Comparison of ENCODE assay signal across 15 cellular contexts in genomic region chr22:42321908-42322561, GRCh38. TPM values are rescaled to one million over a fixed set of nuclear protein-coding genes. Genes with fewer than 3 reads are reported as not detected.
DNase-seq lines count a peak whose midpoint lies in the region; ATAC-seq, FAIRE-seq and TF ChIP-seq lines count a peak whose summit lies in the region.
"Had no signal": no experiment of that assay in that cellular context is flagged by ENCODE, and none has a peak within 500 bp of the region (broad histone marks: within the 10 kb centered on the region; RNA-seq: fewer than 3 reads in every experiment).

No MANE protein-coding gene starts in this region.

- H3K4me1 Mint-ChIP-seq in brain = peaks cover 92% of the 10 kb centered on the region

- FAIRE-seq in kidney (lab: Jason Lieb, UNC) = no peak
- FAIRE-seq: D721Med, GM12878 had no signal

- peak; percentile 6 for ATAC-seq in mucosa of descending colon
- ATAC-seq in HG03432 (IDR thresholded peaks at IDR 0.05; ENCODE audit: unreplicated experiment) = no peak
- no peak for ATAC-seq in Right ventricle myocardium superior (ENCODE audit: poor library complexity)
- ATAC-seq: GM12878 had no signal

- no peak overlapping the region for H3K9ac ChIP-seq in kidney (ENCODE audit: low read length in 2 of 2)
- H3K9ac ChIP-seq: KMS-11 had no signal

- H3K36me3 ChIP-seq in mucosa of descending colon (ENCODE audit: low read depth) (no peaks in the 10 kb centered on the region), kidney (ENCODE audit: control insufficient read depth in 1 of 2, insufficient read depth in 2 of 2, low read length in 2 of 2) (no peaks in the 10 kb centered on the region)

- intact Hi-C loops in mucosa of descending colon (cut with DNase I, micrococcal nuclease) (no loop called here), Right ventricle myocardium superior (cut with DNase I) (no loop called here), kidney (cut with DNase I) (no loop called here), dorsolateral prefrontal cortex (cut with DNase I) (no loop called here)

- peaks cover 5% of the 10 kb centered on the region for H3K36me3 Mint-ChIP-seq in brain

- peaks cover 57% of the 10 kb centered on the region for H3K4me1 ChIP-seq in mucosa of descending colon (ENCODE audit: low read depth)
- peaks cover 0 to 13% of the 10 kb centered on the region in 2 donors for H3K4me1 ChIP-seq in kidney (ENCODE audit: control insufficient read depth in 1 of 2, insufficient read depth in 1 of 2, low read depth in 1 of 2, low read length in 2 of 2)

- TF ChIP-seq CTCF in brain (conservative IDR thresholded peaks at IDR 0.05) (no peak), mucosa of descending colon (IDR thresholded peaks at IDR 0.05) (no peak), kidney (IDR thresholded peaks at IDR 0.05; ENCODE audit: borderline replicate concordance, extremely low read depth, insufficient read depth) (no peak), dorsolateral prefrontal cortex (IDR thresholded peaks at IDR 0.05 in 54 of 56, conservative IDR thresholded peaks at IDR 0.05 in 2 of 56; ENCODE audit: low read depth in 1 of 56, partially characterized antibody in 56 of 56) (no peak)

- DNase-seq in DMS153 treated with DMSO at 0.1 percent for 48 hours (lab: John Stamatoyannopoulos, UW; ENCODE audit: unreplicated experiment) (peak; percentile 51), NCI-H1436 (lab: John Stamatoyannopoulos, UW) (peak; percentile 95), mucosa of descending colon (peak in 2 of 3 donors; percentile 31 to 65), Right ventricle myocardium superior (no peak), kidney (no peak), dorsolateral prefrontal cortex (no peak)
- DNase-seq: activated naive CD4-positive, alpha-beta T cell treated with anti-CD3 and anti-CD28 coated beads, Interleukin-2, amount 50 U/mL, for 16 hours; dermis blood vessel endothelial cell; mesendoderm; T-helper 2 cell had no signal

- H3K27ac ChIP-seq in kidney (ENCODE audit: low read depth in 2 of 2, low read length in 2 of 2) (no peak overlapping the region), dorsolateral prefrontal cortex (no peak overlapping the region)
- H3K27ac ChIP-seq: KMS-11 had no signal

- no peak overlapping the region for H3K4me3 ChIP-seq in mucosa of descending colon
- H3K4me3 ChIP-seq in kidney (ENCODE audit: low read length in 2 of 2) = no peak overlapping the region
- H3K4me3 ChIP-seq in dorsolateral prefrontal cortex = no peak overlapping the region
- H3K4me3 ChIP-seq: GM12878 had no signal

- H3K4me3 Mint-ChIP-seq in brain = peak overlapping the region in 4 of 5 experiments; percentile 5 to 52 (median 21)

- peaks cover 7% of the 10 kb centered on the region for H3K27me3 Mint-ChIP-seq in brain

- H3K27ac Mint-ChIP-seq in brain = peak overlapping the region; percentile 83 to 97 (median 93)

- H3K27me3 ChIP-seq in dorsolateral prefrontal cortex = no peaks in the 10 kb centered on the region

- H3K9me3 Mint-ChIP-seq in brain = peaks cover 0 to 3% (median 0%) of the 10 kb centered on the region in 5 experiments

- H3K9me3 ChIP-seq in mucosa of descending colon (no peaks in the 10 kb centered on the region), kidney (ENCODE audit: control insufficient read depth in 1 of 2, low read length in 2 of 2) (no peaks in the 10 kb centered on the region)

RNA-seq across cellular contexts. Expression of gene TCF20, which starts 51.6 kb away (rescaled TPM):
- polyA plus RNA-seq in brain (ENCODE audit: insufficient read depth, low read depth, low replicate concordance) (19.3 TPM), kidney (ENCODE audit: insufficient read depth, low read depth, low replicate concordance) (6.1 TPM)
- total RNA-seq in mucosa of descending colon (10 to 100 TPM; 50.6 to 62.8 (median 58.2) TPM), Right ventricle myocardium superior (16.3 TPM), kidney (63.6 TPM), dorsolateral prefrontal cortex (10 to 100 TPM; 46.9 to 80.5 (median 64.3) TPM)

Comparison
In these comparisons a context has a peak if more than half of its experiments do, and no peak if none do; other contexts are left out.
1. DNase-seq: peak in DMS153 treated with DMSO at 0.1 percent for 48 hours (single experiment), NCI-H1436 (single experiment) and mucosa of descending colon (2 of 3); none in Right ventricle myocardium superior (single experiment), kidney (single experiment) and dorsolateral prefrontal cortex (0 of 10).